ENCODE assay signal across 18 cellular contexts in the genomic region with DNA sequence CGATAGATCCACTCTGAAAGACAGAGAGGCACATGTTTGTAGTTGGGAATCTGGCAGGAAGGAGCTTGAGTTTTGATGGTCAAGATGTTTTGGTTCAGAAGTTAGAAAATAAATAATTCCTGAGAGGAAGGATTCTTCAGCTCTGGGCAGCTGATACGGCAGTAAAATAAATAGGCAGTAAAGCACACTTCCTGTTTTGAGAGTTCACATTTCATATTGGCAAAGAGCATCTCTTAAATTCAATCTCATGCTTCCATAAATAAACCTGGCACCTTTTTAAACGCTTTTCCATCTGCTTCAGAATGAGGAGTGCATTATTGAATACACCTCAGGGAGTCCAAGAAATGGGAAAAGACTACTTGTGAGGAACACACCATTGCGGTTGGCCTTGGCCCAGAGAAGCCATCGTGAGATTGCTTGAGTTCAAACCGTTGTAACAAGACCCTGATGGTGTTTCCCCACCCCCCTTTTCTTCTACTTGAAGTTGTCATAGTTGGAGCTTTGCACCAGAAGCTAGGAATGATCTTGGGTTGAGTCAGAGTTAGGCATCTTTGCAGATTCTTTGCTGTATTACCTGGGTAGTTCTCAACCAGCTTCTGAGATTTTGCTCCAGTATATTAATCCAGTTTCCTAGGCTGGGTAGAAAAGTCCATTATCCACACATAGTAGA.
DNase-seq lines count a peak whose midpoint lies in the region; ATAC-seq and TF ChIP-seq lines count a peak whose summit lies in the region.
"Had no signal": no experiment of that assay in that cellular context is flagged by ENCODE, and none has a peak within 500 bp of the region (broad histone marks: within the 10 kb centered on the region; RNA-seq: fewer than 3 reads in every experiment).

No MANE protein-coding gene starts in this region.

- peak overlapping the region; percentile 21 for H2AFZ ChIP-seq in SK-N-SH (ENCODE audit: low read depth)
- H2AFZ ChIP-seq in fibroblast of lung (ENCODE audit: low read length), result peak overlapping the region; percentile 29
- H2AFZ ChIP-seq in smooth muscle cell (ENCODE audit: low read depth), result peak overlapping the region; percentile 34

- CTCF ChIA-PET in SK-N-SH (lab: Yijun Ruan, JAX), result interaction anchor here (1.0 to 2.8 kb wide), 11 partner anchors 10 to 1426 kb away, joined by 3 to 16 read pairs (median 4); no protein-coding TSS in a partner anchor

- no peak for TF ChIP-seq RAD21 in SK-N-SH (IDR thresholded peaks at IDR 0.05; ENCODE audit: low read length)

- ATAC-seq in HG02759 (IDR thresholded peaks at IDR 0.05; ENCODE audit: unreplicated experiment), result no peak
- ATAC-seq in GM19397 (IDR thresholded peaks at IDR 0.05; ENCODE audit: unreplicated experiment), result no peak
- ATAC-seq: activated naive CD8-positive, alpha-beta T cell treated with anti-CD3 and anti-CD28 coated beads, Interleukin-2, amount 50 U/mL, for 24 hours; left colon; pancreas; Right ventricle myocardium inferior had no signal

- H3K27ac ChIP-seq in SK-N-SH (ENCODE audit: low read depth in 2 of 2, low read length in 1 of 2) (no peak overlapping the region), fibroblast of lung (ENCODE audit: insufficient read depth, low read length) (no peak overlapping the region), smooth muscle cell (ENCODE audit: low read depth) (no peak overlapping the region)
- H3K27ac ChIP-seq: 22Rv1, pancreas had no signal

- no peak overlapping the region for H3K4me3 ChIP-seq in SK-N-SH (ENCODE audit: low read depth in 2 of 2, low read length in 1 of 2)
- H3K4me3 ChIP-seq in fibroblast of lung (replicated peaks in 1 of 4; ENCODE audit: control extremely low read depth in 1 of 4, insufficient read depth in 1 of 4, low read depth in 3 of 4, low read length in 4 of 4), result no peak overlapping the region
- H3K4me3 ChIP-seq in smooth muscle cell, result no peak overlapping the region
- H3K4me3 ChIP-seq: pancreas had no signal

- H3K9me2 ChIP-seq in SK-N-SH, result no peaks in the 10 kb centered on the region

- H3K79me2 ChIP-seq in SK-N-SH (ENCODE audit: insufficient read depth) (no peaks in the 10 kb centered on the region), fibroblast of lung (ENCODE audit: control insufficient read depth, insufficient read depth, low read length) (no peaks in the 10 kb centered on the region), smooth muscle cell (ENCODE audit: low read depth) (no peaks in the 10 kb centered on the region)

- peak; percentile 20 for DNase-seq in DMS 273 (lab: John Stamatoyannopoulos, UW; ENCODE audit: unreplicated experiment)
- no peak for DNase-seq in DMS 273 treated with DMSO at 0.1 percent for 48 hours (lab: John Stamatoyannopoulos, UW)
- no peak for DNase-seq in SK-N-SH
- DNase-seq in fibroblast of lung (ENCODE audit: low read depth in 2 of 2), result peak in 1 of 2 donors; percentile 74
- DNase-seq in smooth muscle cell (lab: John Stamatoyannopoulos, UW; ENCODE audit: unreplicated experiment), result no peak
- no peak for DNase-seq in stimulated activated CD4-positive, alpha-beta T cell treated with anti-CD3 and anti-CD28 coated beads, Interleukin-2, amount 100 ng/mL, for 24 hours
- DNase-seq: activated CD4-positive, alpha-beta T cell treated with anti-CD3 and anti-CD28 coated beads, Interleukin-2, amount 10 ng/mL, durations not matched to agents 7 days and 5 days; activated naive CD8-positive, alpha-beta T cell treated with anti-CD3 and anti-CD28 coated beads, Interleukin-2, amount 50 U/mL, for 24 hours; activated T-cell treated with anti-CD3 and anti-CD28 coated beads, Interleukin-2, amount 50 U/mL, for 1 hour; CD4-positive, CD25-positive, alpha-beta regulatory T cell; left colon; NCI-H187 treated with DMSO at 0.1 percent for 48 hours; pancreas; T1000 had no signal

- no peak overlapping the region for H3K9ac ChIP-seq in SK-N-SH
- H3K9ac ChIP-seq in fibroblast of lung (ENCODE audit: insufficient read depth, low read length), result no peak overlapping the region
- H3K9ac ChIP-seq in smooth muscle cell (ENCODE audit: low read depth), result no peak overlapping the region

- peak in 1 of 2 experiments; percentile 28; a peak in 1 of 4 replicates for TF ChIP-seq EP300 in SK-N-SH (IDR thresholded peaks at IDR 0.05; ENCODE audit: borderline replicate concordance in 1 of 2, low read depth in 1 of 2, low read length in 1 of 2)

- no peaks in the 10 kb centered on the region for H3K36me3 ChIP-seq in SK-N-SH (replicated peaks in 1 of 2; ENCODE audit: control insufficient read depth in 1 of 2, insufficient read depth in 2 of 2, low read length in 1 of 2)
- H3K36me3 ChIP-seq in fibroblast of lung (ENCODE audit: control insufficient read depth, insufficient read depth, low read length), result no peaks in the 10 kb centered on the region
- no peaks in the 10 kb centered on the region for H3K36me3 ChIP-seq in smooth muscle cell (ENCODE audit: low read depth)
- H3K36me3 ChIP-seq: pancreas had no signal

- POLR2A ChIA-PET in SK-N-SH (lab: Yijun Ruan, JAX), result no interaction called here

- H3K9me3 ChIP-seq in SK-N-SH (no peaks in the 10 kb centered on the region), fibroblast of lung (ENCODE audit: control insufficient read depth, insufficient read depth, low read depth, low read length) (no peaks in the 10 kb centered on the region), smooth muscle cell (replicated peaks; ENCODE audit: low read depth) (no peaks in the 10 kb centered on the region)
- H3K9me3 ChIP-seq: pancreas had no signal

- H4K20me1 ChIP-seq in SK-N-SH (ENCODE audit: insufficient read depth) (no peaks in the 10 kb centered on the region), fibroblast of lung (ENCODE audit: control insufficient read depth, extremely low read depth, insufficient read depth, low read length) (no peaks in the 10 kb centered on the region), smooth muscle cell (ENCODE audit: low read depth) (no peaks in the 10 kb centered on the region)

- peaks cover 13% of the 10 kb centered on the region for H3F3A ChIP-seq in SK-N-SH (replicated peaks; ENCODE audit: insufficient read depth)
- peaks cover 3% of the 10 kb centered on the region for H3F3A ChIP-seq in smooth muscle cell (ENCODE audit: low read depth)

- no peak overlapping the region for H3K4me2 ChIP-seq in SK-N-SH
- H3K4me2 ChIP-seq in fibroblast of lung (ENCODE audit: extremely low read depth, insufficient read depth, low read length), result peak overlapping the region; percentile 15
- H3K4me2 ChIP-seq in smooth muscle cell, result no peak overlapping the region

- WGBS in SK-N-SH (ENCODE audit: low lambda C conversion rate), result 51% methylated on average over 6 of the region's 6 CpGs
- WGBS in smooth muscle cell (ENCODE audit: low lambda C conversion rate), result 81% methylated on average over 6 of the region's 6 CpGs

- H3K4me1 ChIP-seq in SK-N-SH (ENCODE audit: control insufficient read depth in 1 of 2, insufficient read depth in 2 of 2, low read depth in 1 of 2, low read length in 1 of 2) (peaks cover 7 to 37% of the 10 kb centered on the region in 2 experiments; a peak in 3 of 4 replicates), fibroblast of lung (ENCODE audit: control insufficient read depth, extremely low read depth, insufficient read depth, low read length) (peaks cover 9% of the 10 kb centered on the region), smooth muscle cell (ENCODE audit: low read depth) (peaks cover 6% of the 10 kb centered on the region)
- H3K4me1 ChIP-seq: pancreas had no signal

- TF ChIP-seq CTCF in SK-N-SH (IDR thresholded peaks at IDR 0.05) (no peak), fibroblast of lung (conservative IDR thresholded peaks at IDR 0.05 in 1 of 2, IDR thresholded peaks at IDR 0.05 in 1 of 2; ENCODE audit: low read depth in 1 of 2, low read length in 2 of 2) (no peak), smooth muscle cell (IDR thresholded peaks at IDR 0.05; ENCODE audit: borderline replicate concordance, insufficient read depth, poor library complexity, severe bottlenecking) (no peak)

- H3K27me3 ChIP-seq in SK-N-SH (ENCODE audit: insufficient read depth) (no peaks in the 10 kb centered on the region), fibroblast of lung (ENCODE audit: control insufficient read depth, insufficient read depth, low read length) (no peaks in the 10 kb centered on the region), smooth muscle cell (ENCODE audit: low read depth) (no peaks in the 10 kb centered on the region)
- H3K27me3 ChIP-seq: pancreas had no signal

TF ChIP-seq in SK-N-SH, 30 proteins besides CTCF, POLR2A, EP300 and RAD21:
- TF ChIP-seq TCF12 (IDR thresholded peaks at IDR 0.05) (peak; percentile 52), MXI1 (IDR thresholded peaks at IDR 0.05; ENCODE audit: low read depth, low read length) (no peak), FOSL2 (IDR thresholded peaks at IDR 0.05; ENCODE audit: borderline replicate concordance, low read depth) (peak; percentile 69), NFIC (IDR thresholded peaks at IDR 0.05; ENCODE audit: borderline replicate concordance) (peak; percentile 32; the same call in 1 of the 2 replicates)
